Comparison of ENCODE assay signal across 8 cellular contexts in the genomic region with DNA sequence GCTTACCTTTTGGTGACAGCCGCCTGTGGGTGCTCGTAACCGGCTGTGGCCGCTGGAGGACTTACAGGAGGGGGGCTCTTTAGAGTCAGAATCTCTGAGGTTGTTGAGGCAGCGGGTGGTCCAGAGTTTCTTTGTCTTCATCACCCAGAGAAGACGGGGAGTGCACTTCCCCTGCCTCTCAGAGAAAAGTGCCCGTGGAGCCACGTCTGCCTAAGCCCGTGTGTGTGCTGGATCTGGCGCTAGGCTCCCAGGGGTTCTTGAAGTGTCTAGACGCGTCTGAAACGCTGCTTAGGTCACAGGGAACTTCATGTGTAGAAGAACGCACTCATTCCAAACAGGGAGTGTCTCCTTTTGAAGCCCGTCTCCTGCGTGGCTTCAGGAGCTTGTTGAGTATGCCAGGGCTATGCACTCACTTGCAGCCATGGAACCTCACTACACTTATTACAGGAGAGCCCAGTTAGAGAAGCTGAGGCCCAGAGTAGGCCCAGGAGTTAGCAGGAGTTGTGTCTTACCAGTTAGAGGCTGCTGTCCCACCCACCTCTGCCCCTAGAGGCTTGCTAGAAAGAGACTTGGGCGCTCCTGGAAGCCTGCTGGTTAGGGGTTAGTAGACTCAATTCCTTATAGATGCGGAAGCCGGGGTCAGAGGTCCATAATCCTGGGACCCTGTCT. TPM values are rescaled to one million over a fixed set of nuclear protein-coding genes. Genes with fewer than 3 reads are reported as not detected.
A peak's percentile ranks its signal among the peaks of the same experiment; 100 is the strongest.
DNase-seq lines count a peak whose midpoint lies in the region; ATAC-seq, FAIRE-seq and TF ChIP-seq lines count a peak whose summit lies in the region.

No MANE protein-coding gene starts in this region.

- no peak overlapping the region for H3K4ac ChIP-seq in H1 (replicated peaks; ENCODE audit: insufficient read length, low read depth, low read length)

- no peak overlapping the region for H2BK20ac ChIP-seq in H1 (ENCODE audit: low read length)

- H3K4me1 ChIP-seq in DOHH2 (ENCODE audit: control insufficient read depth, low read length), result peaks cover 41% of the 10 kb centered on the region
- H3K4me1 ChIP-seq in NT2/D1 (ENCODE audit: insufficient read depth, insufficient read length), result peaks cover 19% of the 10 kb centered on the region
- H3K4me1 ChIP-seq in H1 (replicated peaks in 1 of 4; ENCODE audit: control insufficient read depth in 3 of 4, insufficient read depth in 4 of 4, low read length in 3 of 4), result peaks cover 4 to 13% (median 7%) of the 10 kb centered on the region in 4 experiments
- peaks cover 20 to 22% of the 10 kb centered on the region in 2 experiments for H3K4me1 ChIP-seq in neutrophil (ENCODE audit: control insufficient read depth in 1 of 2, insufficient read depth in 1 of 2, low read depth in 1 of 2, low read length in 1 of 2)

- no peak overlapping the region for H2AFZ ChIP-seq in H1 (ENCODE audit: low read length)

- H3K4me3 ChIP-seq in DOHH2 (ENCODE audit: low read length) (peak overlapping the region; percentile 87), NT2/D1 (ENCODE audit: insufficient read length, low read depth) (peak overlapping the region; percentile 91), H1 (ENCODE audit: extremely low read depth in 1 of 4, insufficient read depth in 2 of 4, low read depth in 3 of 4, low read length in 4 of 4) (peak overlapping the region; percentile 65 to 98 (median 78)), neutrophil (ENCODE audit: low read depth in 1 of 2, low read length in 1 of 2) (peak overlapping the region; percentile 81 to 91)

- TF ChIP-seq RAD21 in H1 (IDR thresholded peaks at IDR 0.05 in 1 of 2, conservative IDR thresholded peaks at IDR 0.05 in 1 of 2; ENCODE audit: low read depth in 2 of 2, low read length in 2 of 2), result peak; percentile 19 to 36; a peak in 3 of 4 replicates

- H3K4me2 ChIP-seq in DOHH2 (ENCODE audit: low read length) (peak overlapping the region; percentile 98), H1 (ENCODE audit: insufficient read depth in 1 of 2, low read depth in 2 of 2, low read length in 2 of 2) (peak overlapping the region; percentile 81 to 86)

- no peak overlapping the region for H3K18ac ChIP-seq in H1 (ENCODE audit: extremely low read depth, low read length)

- H2AK5ac ChIP-seq in H1 (ENCODE audit: low read depth, low read length), result no peak overlapping the region

- no peak for TF ChIP-seq POLR2A in H1 (IDR thresholded peaks at IDR 0.05; ENCODE audit: control extremely low read depth in 1 of 2, low read depth in 2 of 2, low read length in 2 of 2)

- H3K9me3 ChIP-seq in DOHH2 (ENCODE audit: control insufficient read depth, insufficient read depth, low read length) (no peaks in the 10 kb centered on the region), NT2/D1 (ENCODE audit: insufficient read depth, low read length) (no peaks in the 10 kb centered on the region), H1 (ENCODE audit: insufficient read depth in 2 of 2, low read depth in 1 of 2, low read length in 1 of 2) (no peaks in the 10 kb centered on the region), neutrophil (no peaks in the 10 kb centered on the region)

- no peak overlapping the region for H3K14ac ChIP-seq in H1 (ENCODE audit: insufficient read length)

- H3K23ac ChIP-seq in H1 (ENCODE audit: insufficient read length), result no peak overlapping the region

- H4K20me1 ChIP-seq in DOHH2 (ENCODE audit: control insufficient read depth, insufficient read depth, low read depth, low read length) (peaks cover 14% of the 10 kb centered on the region), H1 (replicated peaks in 1 of 2; ENCODE audit: control insufficient read depth in 1 of 2, insufficient read depth in 2 of 2, low read length in 2 of 2) (peaks cover 25 to 29% of the 10 kb centered on the region in 2 experiments)

- no peak overlapping the region for H2BK5ac ChIP-seq in H1 (ENCODE audit: low read depth, low read length)

- ATAC-seq in HG03442 (IDR thresholded peaks at IDR 0.05; ENCODE audit: unreplicated experiment), result no peak
- no peak for ATAC-seq in GM19395 (IDR thresholded peaks at IDR 0.05; ENCODE audit: unreplicated experiment)

- 62% methylated on average over 19 of the region's 19 CpGs; no CpG with 5 or more reads in 1 of the 2 experiments for WGBS in H1 (ENCODE audit: extremely low coverage in 1 of 2, insufficient coverage in 1 of 2, insufficient read length in 1 of 2, insufficient replicate concordance in 2 of 2, low coverage in 1 of 2, low lambda C conversion rate in 2 of 2, missing lambda C conversion rate in 1 of 2), 2 experiments

- TF ChIP-seq CTCF in DOHH2 (IDR thresholded peaks at IDR 0.05; ENCODE audit: low read depth, low read length, poor library complexity, severe bottlenecking) (no peak), H1 (IDR thresholded peaks at IDR 0.05; ENCODE audit: control extremely low read depth in 1 of 3, insufficient read depth in 1 of 3, low read depth in 1 of 3, low read length in 3 of 3) (peak in 2 of 3 experiments; percentile 10 to 23; a peak in 2 of 4 replicates), neutrophil (IDR thresholded peaks at IDR 0.05) (no peak)

- H2BK15ac ChIP-seq in H1 (ENCODE audit: low read length), result no peak overlapping the region

- no peak for FAIRE-seq in H1 (lab: Jason Lieb, UNC)

- no peak overlapping the region for H4K91ac ChIP-seq in H1 (replicated peaks; ENCODE audit: insufficient read length, low read length)

- H3K27me3 ChIP-seq in DOHH2 (ENCODE audit: control insufficient read depth, low read length), result no peaks in the 10 kb centered on the region
- H3K27me3 ChIP-seq in NT2/D1 (ENCODE audit: insufficient read depth, insufficient read length), result no peaks in the 10 kb centered on the region
- H3K27me3 ChIP-seq in H1 (replicated peaks in 1 of 4; ENCODE audit: control insufficient read depth in 3 of 4, extremely low read depth in 1 of 4, insufficient read depth in 3 of 4, low read length in 3 of 4), result no peaks in the 10 kb centered on the region; a peak in 1 of 7 replicates
- peaks cover 33% of the 10 kb centered on the region for H3K27me3 ChIP-seq in neutrophil

- no peak overlapping the region for H3K56ac ChIP-seq in H1 (replicated peaks; ENCODE audit: insufficient read length, low read depth, low read length)

- POLR2A ChIA-PET in H1 (lab: Charles Lee; ENCODE audit: partially characterized antibody), result interaction anchor here (1.1 to 12.2 kb wide), 10 partner anchors 11 to 112 kb away, joined by 3 to 125 read pairs (median 4); a partner anchor contains a TSS

- no peaks in the 10 kb centered on the region for H3K9me2 ChIP-seq in DOHH2 (replicated peaks; ENCODE audit: control insufficient read depth, low read length)

- H3K23me2 ChIP-seq in H1 (ENCODE audit: low read depth, low read length), result peaks cover 5% of the 10 kb centered on the region; the same call in 1 of the 2 replicates

- H2BK12ac ChIP-seq in H1 (ENCODE audit: low read depth, low read length), result no peak overlapping the region

- H3K9ac ChIP-seq in NT2/D1 (ENCODE audit: insufficient read length, low read depth), result peak overlapping the region; percentile 98
- peak overlapping the region in 2 of 4 experiments; percentile 42 to 44; a peak in 3 of 7 replicates for H3K9ac ChIP-seq in H1 (replicated peaks in 1 of 4; ENCODE audit: extremely low read depth in 1 of 4, low read depth in 3 of 4, low read length in 3 of 4)

- peaks cover 18% of the 10 kb centered on the region for H3K79me1 ChIP-seq in H1 (ENCODE audit: low read depth, low read length)

- TF ChIP-seq EP300 in H1 (IDR thresholded peaks at IDR 0.05; ENCODE audit: borderline replicate concordance in 1 of 2, low read depth in 2 of 2, low read length in 2 of 2), result no peak

- H4K8ac ChIP-seq in H1 (ENCODE audit: extremely low read depth, insufficient read depth, low read length), result no peak overlapping the region; the same call in 1 of the 2 replicates

- H3K79me2 ChIP-seq in DOHH2 (ENCODE audit: control insufficient read depth, low read length), result peaks cover 38% of the 10 kb centered on the region
- peaks cover 13 to 36% of the 10 kb centered on the region in 2 experiments for H3K79me2 ChIP-seq in H1 (ENCODE audit: control insufficient read depth in 1 of 2, insufficient read depth in 2 of 2, low read length in 2 of 2)

- DNase-seq in NT2/D1 (ENCODE audit: low read depth, low spot score) (no peak), H1 (ENCODE audit: low read depth in 1 of 2, low spot score in 2 of 2) (no peak), NCI-H2196 treated with DMSO at 0.1 percent for 48 hours (lab: John Stamatoyannopoulos, UW; ENCODE audit: unreplicated experiment) (no peak), NCI-H1105 (lab: John Stamatoyannopoulos, UW) (no peak)

- no peak overlapping the region for H4K5ac ChIP-seq in H1 (ENCODE audit: insufficient read length, low read depth, low read length)

- H2BK120ac ChIP-seq in H1 (replicated peaks; ENCODE audit: low read depth, low read length), result no peak overlapping the region

- CTCF ChIA-PET in H1 (lab: Charles Lee; ENCODE audit: partially characterized antibody), result interaction anchor here (1.1 to 5.4 kb wide), 7 partner anchors 10 to 113 kb away, joined by 4 to 57 read pairs (median 8); no protein-coding TSS in a partner anchor

- H3F3A ChIP-seq in DOHH2 (ENCODE audit: control insufficient read depth, insufficient read depth), result peaks cover 12% of the 10 kb centered on the region

- H3K27ac ChIP-seq in DOHH2 (ENCODE audit: low read depth, low read length), result no peak overlapping the region
- H3K27ac ChIP-seq in H1 (ENCODE audit: low read depth, low read length), result no peak overlapping the region
- peak overlapping the region; percentile 85 for H3K27ac ChIP-seq in neutrophil

- peaks cover 54% of the 10 kb centered on the region for H3K36me3 ChIP-seq in DOHH2 (ENCODE audit: control insufficient read depth, low read length)
- H3K36me3 ChIP-seq in NT2/D1 (ENCODE audit: insufficient read depth, insufficient read length, low read length), result peaks cover 51% of the 10 kb centered on the region
- peaks cover 33 to 44% (median 37%) of the 10 kb centered on the region in 4 experiments for H3K36me3 ChIP-seq in H1 (ENCODE audit: control insufficient read depth in 2 of 4, insufficient read depth in 4 of 4, low read length in 3 of 4)
- peaks cover 44% of the 10 kb centered on the region for H3K36me3 ChIP-seq in neutrophil

RNA-seq across cellular contexts. Expression of a gene that starts 1.3 kb away (rescaled TPM):
- 65.6 and 70.0 TPM in 2 replicates for total RNA-seq in H1 (2021; fragmentation: NEBNext Ultra II Directional; extraction: Animal tissue kit (Norgen Biotek cat#: 25700))
- 58.3 and 93.9 TPM in 2 replicates for polyA plus RNA-seq in H1 (2011; rRNA removed)
- polyA plus RNA-seq in H1 (2011; cell fraction: cytosol; rRNA removed), result 55.5 TPM
- polyA plus RNA-seq in H1 (2011; cell fraction: nucleus; rRNA removed), result 80.3 TPM
- polyA plus RNA-seq in H1 (2012, experiment 1 of 2), result 62.5 to 71.2 TPM (median 67.6 TPM) in 4 replicates
- polyA plus RNA-seq in H1 (2012, experiment 2 of 2), result 24.0 TPM
- 46.2 TPM for polyA plus RNA-seq in H1 (2013, experiment 1 of 2)
- 45.5 TPM for polyA plus RNA-seq in H1 (2013, experiment 2 of 2)
- polyA minus RNA-seq in H1 (2011; rRNA and poly(A)+ RNA removed), result 51.4 and 62.8 TPM in 2 replicates
- polyA minus RNA-seq in H1 (2011; cell fraction: cytosol; rRNA and poly(A)+ RNA removed), result 40.5 TPM
- polyA minus RNA-seq in H1 (2011; cell fraction: nucleus; rRNA and poly(A)+ RNA removed), result 38.9 TPM

RNA-seq across cellular contexts. Expression of a gene that starts 19.6 kb away (rescaled TPM):
- total RNA-seq in H1 (2021; fragmentation: NEBNext Ultra II Directional; extraction: Animal tissue kit (Norgen Biotek cat#: 25700)), result 339 and 361 TPM in 2 replicates
- polyA plus RNA-seq in H1 (2011; rRNA removed), result 607 and 648 TPM in 2 replicates
- 619 TPM for polyA plus RNA-seq in H1 (2011; cell fraction: cytosol; rRNA removed)
- 429 TPM for polyA plus RNA-seq in H1 (2011; cell fraction: nucleus; rRNA removed)
- polyA plus RNA-seq in H1 (2012, experiment 1 of 2), result 276 to 407 TPM (median 389 TPM) in 4 replicates
- 325 TPM for polyA plus RNA-seq in H1 (2012, experiment 2 of 2)
- 550 TPM for polyA plus RNA-seq in H1 (2013, experiment 1 of 2)
- 519 TPM for polyA plus RNA-seq in H1 (2013, experiment 2 of 2)
- polyA minus RNA-seq in H1 (2011; rRNA and poly(A)+ RNA removed), result 194 and 202 TPM in 2 replicates
- 110 TPM for polyA minus RNA-seq in H1 (2011; cell fraction: cytosol; rRNA and poly(A)+ RNA removed)
- polyA minus RNA-seq in H1 (2011; cell fraction: nucleus; rRNA and poly(A)+ RNA removed), result 72.4 TPM

RNA-seq across cellular contexts. Expression of a gene that starts 20.0 kb away (rescaled TPM):
- 22.4 and 28.4 TPM in 2 replicates for total RNA-seq in H1 (2021; fragmentation: NEBNext Ultra II Directional; extraction: Animal tissue kit (Norgen Biotek cat#: 25700))
- polyA plus RNA-seq in H1 (2011; rRNA removed), result 29.7 and 36.6 TPM in 2 replicates
- polyA plus RNA-seq in H1 (2011; cell fraction: cytosol; rRNA removed), result 30.1 TPM
- 83.9 TPM for polyA plus RNA-seq in H1 (2011; cell fraction: nucleus; rRNA removed)
- polyA plus RNA-seq in H1 (2012, experiment 1 of 2), result 18.9 to 24.1 TPM (median 19.8 TPM) in 4 replicates
- 3.0 TPM for polyA plus RNA-seq in H1 (2012, experiment 2 of 2)
- polyA plus RNA-seq in H1 (2013, experiment 1 of 2), result 12.9 TPM
- 12.2 TPM for polyA plus RNA-seq in H1 (2013, experiment 2 of 2)
- polyA minus RNA-seq in H1 (2011; rRNA and poly(A)+ RNA removed), result 16.5 and 24.4 TPM in 2 replicates
- 33.8 TPM for polyA minus RNA-seq in H1 (2011; cell fraction: cytosol; rRNA and poly(A)+ RNA removed)
- polyA minus RNA-seq in H1 (2011; cell fraction: nucleus; rRNA and poly(A)+ RNA removed), result 29.1 TPM

RNA-seq across cellular contexts. Expression of a gene that starts 57.9 kb away (rescaled TPM):
- total RNA-seq in H1 (2021; fragmentation: NEBNext Ultra II Directional; extraction: Animal tissue kit (Norgen Biotek cat#: 25700)), result 30.1 and 33.0 TPM in 2 replicates
- polyA plus RNA-seq in H1 (2011; rRNA removed), result 16.0 and 25.8 TPM in 2 replicates
- 12.2 TPM for polyA plus RNA-seq in H1 (2011; cell fraction: cytosol; rRNA removed)
- 17.4 TPM for polyA plus RNA-seq in H1 (2011; cell fraction: nucleus; rRNA removed)
- 17.8 to 35.7 TPM (median 25.0 TPM) in 4 replicates for polyA plus RNA-seq in H1 (2012, experiment 1 of 2)
- 9.2 TPM for polyA plus RNA-seq in H1 (2012, experiment 2 of 2)
- polyA plus RNA-seq in H1 (2013, experiment 1 of 2), result 24.0 TPM
- 19.7 TPM for polyA plus RNA-seq in H1 (2013, experiment 2 of 2)
- 4.3 and 4.6 TPM in 2 replicates for polyA minus RNA-seq in H1 (2011; rRNA and poly(A)+ RNA removed)
- polyA minus RNA-seq in H1 (2011; cell fraction: cytosol; rRNA and poly(A)+ RNA removed), result 34.5 TPM
- polyA minus RNA-seq in H1 (2011; cell fraction: nucleus; rRNA and poly(A)+ RNA removed), result 16.3 TPM

RNA-seq across cellular contexts. Expression of a gene that starts 59.2 kb away (rescaled TPM):
- 22.8 and 24.1 TPM in 2 replicates for total RNA-seq in H1 (2021; fragmentation: NEBNext Ultra II Directional; extraction: Animal tissue kit (Norgen Biotek cat#: 25700))
- 14.4 and 24.7 TPM in 2 replicates for polyA plus RNA-seq in H1 (2011; rRNA removed)
- 18.4 TPM for polyA plus RNA-seq in H1 (2011; cell fraction: cytosol; rRNA removed)
- 19.7 TPM for polyA plus RNA-seq in H1 (2011; cell fraction: nucleus; rRNA removed)
- 17.7 to 22.3 TPM (median 18.6 TPM) in 4 replicates for polyA plus RNA-seq in H1 (2012, experiment 1 of 2)
- polyA plus RNA-seq in H1 (2012, experiment 2 of 2), result 18.3 TPM
- polyA plus RNA-seq in H1 (2013, experiment 1 of 2), result 23.6 TPM
- polyA plus RNA-seq in H1 (2013, experiment 2 of 2), result 23.9 TPM
- polyA minus RNA-seq in H1 (2011; rRNA and poly(A)+ RNA removed), result 7.7 and 10.8 TPM in 2 replicates
- polyA minus RNA-seq in H1 (2011; cell fraction: cytosol; rRNA and poly(A)+ RNA removed), result 8.8 TPM
- polyA minus RNA-seq in H1 (2011; cell fraction: nucleus; rRNA and poly(A)+ RNA removed), result 12.1 TPM

Comparison
In these comparisons a context has a peak if more than half of its experiments do, and no peak if none do; other contexts are left out.
1. CTCF ChIP-seq: peak in H1 (2 of 3); none in DOHH2 (single experiment) and neutrophil (single experiment).
2. Peak in every context shown above with its lines, with median percentiles within 50 percentile points of each other: H3K4me3 ChIP-seq.